ENCODE assay signal across 8 cellular contexts in the genomic region with DNA sequence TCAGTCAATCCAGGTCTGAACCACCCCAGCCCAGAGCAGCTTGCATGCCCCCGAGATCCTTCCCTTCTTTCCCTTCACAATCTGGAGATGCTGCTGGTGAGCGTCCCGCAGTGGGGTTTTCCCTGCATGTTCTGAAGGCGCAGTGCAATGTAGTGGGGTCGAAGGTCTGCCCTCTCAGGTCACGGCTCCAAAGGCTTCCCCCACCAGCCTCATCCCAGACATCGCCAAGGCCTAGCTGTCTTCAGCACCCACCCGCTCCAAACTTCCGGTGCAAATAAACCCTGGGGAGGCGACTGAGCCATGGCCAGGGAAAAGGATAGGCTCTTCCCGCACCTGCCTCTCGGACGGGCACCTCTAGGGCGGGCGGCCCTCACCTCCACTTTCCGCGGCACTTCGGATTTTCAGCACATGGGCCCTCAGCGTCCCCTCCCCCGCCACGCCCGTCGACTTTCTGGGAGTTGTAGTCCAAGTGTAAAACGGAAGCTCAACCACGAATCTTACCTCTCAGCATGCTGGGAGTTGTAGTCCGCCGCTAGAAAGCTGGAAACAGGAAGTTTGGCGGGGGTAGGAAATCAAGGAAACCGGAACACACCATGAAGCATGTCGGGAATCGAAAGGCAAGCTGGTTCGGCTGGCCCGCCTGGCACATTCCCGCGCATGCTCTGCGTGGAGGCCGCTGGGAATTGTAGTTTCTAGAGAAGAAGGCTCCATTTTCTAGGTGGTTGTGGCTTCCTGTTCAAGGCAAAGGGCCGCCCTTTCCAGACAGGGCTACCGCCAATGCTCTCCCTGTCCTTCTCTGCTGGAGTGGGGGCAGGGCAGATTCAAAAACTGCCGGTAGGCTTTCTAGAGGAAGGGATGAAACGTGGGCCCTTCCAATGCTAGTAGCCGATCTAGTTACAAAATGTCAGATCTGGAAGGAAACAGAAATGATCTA. TPM values are rescaled to one million over a fixed set of nuclear protein-coding genes. Genes with fewer than 3 reads are reported as not detected.
A peak's percentile ranks its signal among the peaks of the same experiment; 100 is the strongest.
DNase-seq lines count a peak whose midpoint lies in the region; ATAC-seq and TF ChIP-seq lines count a peak whose summit lies in the region.

Gene MRPL24, minus strand, starts transcription at position 410 of the 934 bp plus-strand sequence. CDS start 2,384 bp downstream, outside the sequence.

- peaks cover 18% of the 10 kb centered on the region for H3K4me1 ChIP-seq in smooth muscle cell (ENCODE audit: low read depth)

- CTCF ChIA-PET in activated B cell treated with CpG ODN at 0.5 μM for 24 hours (lab: Charles Lee) = interaction anchor here (0.7 to 2.1 kb wide), 6 partner anchors 11 to 51 kb away, joined by 3 to 18 read pairs (median 7); partner anchors contain the start of genes CRABP2, HDGF and PRCC

- peak within 1 kb of the TSS; percentile 98 for H3K27ac ChIP-seq in caudate nucleus (ENCODE audit: low read depth, low read length)
- peak within 1 kb of the TSS; percentile 80 for H3K27ac ChIP-seq in smooth muscle cell (ENCODE audit: low read depth)

- H3K36me3 ChIP-seq in smooth muscle cell (ENCODE audit: low read depth) = no peaks in the 10 kb centered on the region

- POLR2A ChIA-PET in activated B cell treated with CpG ODN at 0.5 μM for 24 hours (lab: Charles Lee) = interaction anchor here (0.6 to 5.0 kb wide), 11 partner anchors 10 to 528 kb away, joined by 3 to 153 read pairs (median 7); partner anchors contain the start of genes HDGF, ISG20L2, MEF2D and METTL25B

- peak within 1 kb of the TSS; percentile 89 for H3K4me2 ChIP-seq in smooth muscle cell

- H3K27ac Mint-ChIP-seq in activated B cell treated with CpG ODN at 0.5 μM for 24 hours = peak within 1 kb of the TSS; percentile 97

- no peaks in the 10 kb centered on the region for H3K27me3 ChIP-seq in smooth muscle cell (ENCODE audit: low read depth)

- H3K27me3 Mint-ChIP-seq in activated B cell treated with CpG ODN at 0.5 μM for 24 hours = no peaks in the 10 kb centered on the region

- WGBS in smooth muscle cell (ENCODE audit: low lambda C conversion rate) = 2% methylated on average over 41 of the region's 42 CpGs

- in situ Hi-C loops in GM18951 (cut with MboI; ENCODE audit: low sequenced_read_pairs, unreplicated experiment) = no loop called here

- peaks cover 15% of the 10 kb centered on the region for H3F3A ChIP-seq in smooth muscle cell (ENCODE audit: low read depth)

- peak within 1 kb of the TSS; percentile 73 for H2AFZ ChIP-seq in smooth muscle cell (ENCODE audit: low read depth)

- intact Hi-C loops in activated B cell treated with CpG ODN at 0.5 μM for 24 hours (cut with micrococcal nuclease) = loop anchor here (1.0 to 2.0 kb wide), 5 partner anchors 10 to 687 kb away; partner anchors contain the start of genes HDGF, ISG20L2, LAMTOR2 and MEF2D

- H4K20me1 ChIP-seq in smooth muscle cell (ENCODE audit: low read depth) = no peaks in the 10 kb centered on the region

- H3K9me3 ChIP-seq in smooth muscle cell (replicated peaks; ENCODE audit: low read depth) = no peaks in the 10 kb centered on the region

- no peaks in the 10 kb centered on the region for H3K9me3 Mint-ChIP-seq in activated B cell treated with CpG ODN at 0.5 μM for 24 hours

- TF ChIP-seq CTCF in activated B cell treated with CpG ODN at 0.5 μM for 24 hours (IDR thresholded peaks at IDR 0.05) (no peak), smooth muscle cell (IDR thresholded peaks at IDR 0.05; ENCODE audit: borderline replicate concordance, insufficient read depth, poor library complexity, severe bottlenecking) (no peak)

- H3K4me1 Mint-ChIP-seq in activated B cell treated with CpG ODN at 0.5 μM for 24 hours = peaks cover 33% of the 10 kb centered on the region

- H3K36me3 Mint-ChIP-seq in activated B cell treated with CpG ODN at 0.5 μM for 24 hours (ENCODE audit: low read depth) = peaks cover 74% of the 10 kb centered on the region

- H3K4me3 ChIP-seq in smooth muscle cell = peak within 1 kb of the TSS; percentile 71

- ATAC-seq in HG03196 (IDR thresholded peaks at IDR 0.05; ENCODE audit: unreplicated experiment) (peak; percentile 81), activated B cell treated with CpG ODN at 0.5 μM for 24 hours (ENCODE audit: low read depth) (peak; percentile 89)

- peaks cover 36% of the 10 kb centered on the region for H3K79me2 ChIP-seq in smooth muscle cell (ENCODE audit: low read depth)

- H3K9ac ChIP-seq in smooth muscle cell (ENCODE audit: low read depth) = peak within 1 kb of the TSS; percentile 49

- DNase-seq in AG08395 (ENCODE audit: low spot score) = peak; percentile 97
- peak; percentile 99 for DNase-seq in NCI-H345 (lab: John Stamatoyannopoulos, UW)
- peak; percentile 87 for DNase-seq in activated B cell treated with CpG ODN at 0.5 μM for 24 hours
- peak; percentile 88 to 100 (median 98) for DNase-seq in caudate nucleus (lab: John Stamatoyannopoulos, UW)
- peak; percentile 89 for DNase-seq in iPS-NIHi7 (ENCODE audit: extremely low spot score)
- DNase-seq in smooth muscle cell (lab: John Stamatoyannopoulos, UW; ENCODE audit: unreplicated experiment) = peak; percentile 81

- H3K4me3 Mint-ChIP-seq in activated B cell treated with CpG ODN at 0.5 μM for 24 hours = peak within 1 kb of the TSS; percentile 98

- TF ChIP-seq POLR2A in GM18951 (IDR thresholded peaks at IDR 0.05; ENCODE audit: extremely low read depth, insufficient read depth, insufficient read length) = peak; percentile 73

RNA-seq across cellular contexts. Expression of gene MRPL24, which starts in this region (rescaled TPM):
- total RNA-seq in activated B cell treated with CpG ODN at 0.5 μM for 24 hours (65.8 and 83.7 TPM in 2 replicates), smooth muscle cell (16.5 and 29.3 TPM in 2 replicates)
- 68.6 and 79.6 TPM in 2 replicates for polyA plus RNA-seq in smooth muscle cell

Comparison
In these comparisons a context has a peak if more than half of its experiments do, and no peak if none do; other contexts are left out.
1. Peak in every context shown above with its lines: DNase-seq, ATAC-seq, H3K4me3 ChIP-seq and H3K27ac ChIP-seq.